Comparison of ENCODE assay signal across 17 cellular contexts in genomic region chr12:122125452-122126341, GRCh38. TPM values are rescaled to one million over a fixed set of nuclear protein-coding genes. Genes with fewer than 3 reads are reported as not detected.
A peak's percentile ranks its signal among the peaks of the same experiment; 100 is the strongest.
DNase-seq lines count a peak whose midpoint lies in the region; ATAC-seq and TF ChIP-seq lines count a peak whose summit lies in the region.
"Had no signal": no experiment of that assay in that cellular context is flagged by ENCODE, and none has a peak within 500 bp of the region (broad histone marks: within the 10 kb centered on the region; RNA-seq: fewer than 3 reads in every experiment).

No MANE protein-coding gene starts in this region.

- H3K9ac ChIP-seq in skeletal muscle satellite cell (ENCODE audit: low read depth, low read length): peak overlapping the region; percentile 23
- H3K9ac ChIP-seq: neural progenitor cell had no signal

- H3K9me3 ChIP-seq in skeletal muscle satellite cell (replicated peaks; ENCODE audit: low read length): no peaks in the 10 kb centered on the region
- H3K9me3 ChIP-seq: adrenal gland, esophagus squamous epithelium had no signal

- no peaks in the 10 kb centered on the region for H3K27me3 Mint-ChIP-seq in activated CD4-positive, alpha-beta T cell treated with anti-CD3 and anti-CD28 coated beads, Interleukin-2, amount 10 ng/mL, durations not matched to agents 24 days and 14 days
- no peaks in the 10 kb centered on the region for H3K27me3 Mint-ChIP-seq in activated CD8-positive, alpha-beta T cell treated with anti-CD3 and anti-CD28 coated beads for 36 hours

- peak; percentile 28 for ATAC-seq in activated CD8-positive, alpha-beta T cell treated with anti-CD3 and anti-CD28 coated beads for 36 hours
- ATAC-seq in left lobe of liver: peak; percentile 36
- ATAC-seq in GM21576 (IDR thresholded peaks at IDR 0.05; ENCODE audit: unreplicated experiment): no peak
- ATAC-seq: K562 had no signal

- H3K27ac Mint-ChIP-seq in activated CD4-positive, alpha-beta T cell treated with anti-CD3 and anti-CD28 coated beads, Interleukin-2, amount 10 ng/mL, durations not matched to agents 24 days and 14 days: peak overlapping the region; percentile 20
- peak overlapping the region; percentile 73 for H3K27ac Mint-ChIP-seq in activated CD8-positive, alpha-beta T cell treated with anti-CD3 and anti-CD28 coated beads for 36 hours
- H3K27ac Mint-ChIP-seq: neural progenitor cell had no signal

- CTCF ChIA-PET in activated CD8-positive, alpha-beta T cell treated with anti-CD3 and anti-CD28 coated beads for 36 hours (lab: Charles Lee): interaction anchor here (1.0 to 4.7 kb wide), 3 partner anchors 65 to 71 kb away, joined by 3 to 103 read pairs (median 8); no protein-coding TSS in a partner anchor

- no peaks in the 10 kb centered on the region for H3K27me3 ChIP-seq in skeletal muscle satellite cell (ENCODE audit: control insufficient read depth, insufficient read depth, low read length)
- H3K27me3 ChIP-seq: adrenal gland, esophagus squamous epithelium, neural progenitor cell had no signal

- peaks cover 35% of the 10 kb centered on the region for H3K36me3 ChIP-seq in skeletal muscle satellite cell (ENCODE audit: insufficient read depth, low read length)
- H3K36me3 ChIP-seq: neural progenitor cell had no signal

- no peaks in the 10 kb centered on the region for H3K9me3 Mint-ChIP-seq in activated CD4-positive, alpha-beta T cell treated with anti-CD3 and anti-CD28 coated beads, Interleukin-2, amount 10 ng/mL, durations not matched to agents 24 days and 14 days
- H3K9me3 Mint-ChIP-seq in activated CD8-positive, alpha-beta T cell treated with anti-CD3 and anti-CD28 coated beads for 36 hours: no peaks in the 10 kb centered on the region
- H3K9me3 Mint-ChIP-seq: neural progenitor cell had no signal

- DNase-seq in activated CD4-positive, alpha-beta T cell treated with anti-CD3 and anti-CD28 coated beads, Interleukin-2, amount 10 ng/mL, durations not matched to agents 24 days and 14 days: no peak
- DNase-seq in activated CD4-positive, alpha-beta T cell treated with anti-CD3 and anti-CD28 coated beads, Interleukin-2, amount 50 U/mL, for 48 hours: no peak
- DNase-seq in activated CD8-positive, alpha-beta T cell treated with anti-CD3 and anti-CD28 coated beads for 36 hours: no peak
- peak; percentile 82 for DNase-seq in left lobe of liver (ENCODE audit: low spot score)
- DNase-seq in KG1 (lab: John Stamatoyannopoulos, UW): no peak
- no peak for DNase-seq in Ammon's horn (ENCODE audit: low spot score)
- DNase-seq: adrenal gland, esophagus squamous epithelium, NCI-H1694 treated with DMSO at 0.1 percent for 48 hours, NCI-H526, T1000 had no signal

- no peak overlapping the region for H3K4me2 ChIP-seq in skeletal muscle satellite cell (ENCODE audit: low read length)
- H3K4me2 ChIP-seq: neural progenitor cell had no signal

- H3K4me3 Mint-ChIP-seq in activated CD4-positive, alpha-beta T cell treated with anti-CD3 and anti-CD28 coated beads, Interleukin-2, amount 10 ng/mL, durations not matched to agents 24 days and 14 days: no peak overlapping the region
- H3K4me3 Mint-ChIP-seq in activated CD8-positive, alpha-beta T cell treated with anti-CD3 and anti-CD28 coated beads for 36 hours: no peak overlapping the region
- H3K4me3 Mint-ChIP-seq: neural progenitor cell had no signal

- intact Hi-C loops in activated CD4-positive, alpha-beta T cell treated with anti-CD3 and anti-CD28 coated beads, Interleukin-2, amount 10 ng/mL, durations not matched to agents 24 days and 14 days (cut with micrococcal nuclease): no loop called here
- intact Hi-C loops in activated CD8-positive, alpha-beta T cell treated with anti-CD3 and anti-CD28 coated beads for 36 hours (cut with micrococcal nuclease): no loop called here

- H3K4me1 ChIP-seq in skeletal muscle satellite cell (ENCODE audit: control insufficient read depth, insufficient read depth, low read length): peaks cover 33% of the 10 kb centered on the region
- H3K4me1 ChIP-seq: neural progenitor cell had no signal

- no peak overlapping the region for H3K4me3 ChIP-seq in skeletal muscle satellite cell (ENCODE audit: low read length)
- H3K4me3 ChIP-seq: adrenal gland, esophagus squamous epithelium, K562, neural progenitor cell had no signal

- peaks cover 20% of the 10 kb centered on the region for H3K4me1 Mint-ChIP-seq in activated CD4-positive, alpha-beta T cell treated with anti-CD3 and anti-CD28 coated beads, Interleukin-2, amount 10 ng/mL, durations not matched to agents 24 days and 14 days
- H3K4me1 Mint-ChIP-seq in activated CD8-positive, alpha-beta T cell treated with anti-CD3 and anti-CD28 coated beads for 36 hours (ENCODE audit: low read depth): peaks cover 37% of the 10 kb centered on the region

- POLR2A ChIA-PET in activated CD8-positive, alpha-beta T cell treated with anti-CD3 and anti-CD28 coated beads for 36 hours (lab: Charles Lee): interaction anchor here (0.6 kb wide), 2 partner anchors 45 to 92 kb away, joined by 3 read pairs; no protein-coding TSS in a partner anchor

- TF ChIP-seq CTCF in activated CD8-positive, alpha-beta T cell treated with anti-CD3 and anti-CD28 coated beads for 36 hours (IDR thresholded peaks at IDR 0.05): no peak

- H3K36me3 Mint-ChIP-seq in activated CD4-positive, alpha-beta T cell treated with anti-CD3 and anti-CD28 coated beads, Interleukin-2, amount 10 ng/mL, durations not matched to agents 24 days and 14 days (ENCODE audit: low read depth): peaks cover 12% of the 10 kb centered on the region
- no peaks in the 10 kb centered on the region for H3K36me3 Mint-ChIP-seq in activated CD8-positive, alpha-beta T cell treated with anti-CD3 and anti-CD28 coated beads for 36 hours (ENCODE audit: low read depth)

RNA-seq across cellular contexts. Expression of gene MLXIP, which starts 47.1 kb away (rescaled TPM):
- total RNA-seq in activated CD4-positive, alpha-beta T cell treated with anti-CD3 and anti-CD28 coated beads, Interleukin-2, amount 10 ng/mL, durations not matched to agents 24 days and 14 days: 47.6 and 48.0 TPM in 2 replicates
- 10 to 100 TPM; 26.0 to 28.7 TPM for total RNA-seq in activated CD8-positive, alpha-beta T cell treated with anti-CD3 and anti-CD28 coated beads for 36 hours
- total RNA-seq in left lobe of liver: 19.0 TPM
- total RNA-seq in skeletal muscle satellite cell (2012; rRNA removed): 12.0 and 17.0 TPM in 2 replicates

RNA-seq across cellular contexts. Expression of gene IL31, which starts 48.3 kb away (rescaled TPM):
- 2.5 TPM in 2 replicates for total RNA-seq in activated CD4-positive, alpha-beta T cell treated with anti-CD3 and anti-CD28 coated beads, Interleukin-2, amount 10 ng/mL, durations not matched to agents 24 days and 14 days
- total RNA-seq in activated CD8-positive, alpha-beta T cell treated with anti-CD3 and anti-CD28 coated beads for 36 hours: not detected
- total RNA-seq in left lobe of liver: not detected
- total RNA-seq in skeletal muscle satellite cell (2012; rRNA removed): not detected in 2 replicates
- total RNA-seq: adrenal gland, esophagus squamous epithelium, K562, lower leg skin, temporal lobe had no signal

RNA-seq across cellular contexts. Expression of gene LRRC43, which starts 57.2 kb away (rescaled TPM):
- 0.33 TPM in 1 of 2 replicates, not detected in the other for total RNA-seq in activated CD4-positive, alpha-beta T cell treated with anti-CD3 and anti-CD28 coated beads, Interleukin-2, amount 10 ng/mL, durations not matched to agents 24 days and 14 days
- not detected for total RNA-seq in activated CD8-positive, alpha-beta T cell treated with anti-CD3 and anti-CD28 coated beads for 36 hours
- 0.35 TPM for total RNA-seq in left lobe of liver
- total RNA-seq in skeletal muscle satellite cell (2012; rRNA removed): 1.1 TPM in 1 of 2 replicates, not detected in the other
- total RNA-seq: K562 had no signal
